Comparison of ENCODE assay signal across 17 cellular contexts in the genomic region with DNA sequence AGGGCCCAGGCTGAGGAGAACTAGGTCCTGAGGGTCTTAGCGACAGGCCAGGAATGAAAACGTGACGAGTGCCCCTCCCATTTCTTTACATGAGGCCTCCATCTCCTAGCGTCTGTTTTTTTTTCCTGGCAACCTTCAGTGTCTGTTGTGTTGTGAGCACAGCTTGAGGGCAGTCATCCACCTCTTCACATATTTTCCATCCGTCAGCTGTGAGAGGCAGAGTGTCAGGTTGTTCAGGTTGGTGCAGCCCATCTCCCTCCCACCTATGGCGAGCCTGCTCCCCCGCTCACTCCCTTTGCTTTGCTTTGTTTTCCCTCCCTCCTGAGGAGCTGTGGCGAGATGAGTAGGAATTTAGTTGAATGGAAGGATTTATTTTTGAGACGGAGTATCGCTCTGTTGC. TPM values are rescaled to one million over a fixed set of nuclear protein-coding genes. Genes with fewer than 3 reads are reported as not detected.
DNase-seq lines count a peak whose midpoint lies in the region; ATAC-seq, FAIRE-seq and TF ChIP-seq lines count a peak whose summit lies in the region.
"Had no signal": no experiment of that assay in that cellular context is flagged by ENCODE, and none has a peak within 500 bp of the region (broad histone marks: within the 10 kb centered on the region; RNA-seq: fewer than 3 reads in every experiment).

No MANE protein-coding gene starts in this region.

- H3K27ac Mint-ChIP-seq in natural killer cell treated with Interleukin-12 subunit alpha and Interleukin-12 subunit beta and Interleukin-15 and Interleukin-18, amount 100 ng/mL, for 72 hours, result peak overlapping the region; percentile 35 to 53
- H3K27ac Mint-ChIP-seq in natural killer cell, result no peak overlapping the region
- peak overlapping the region; percentile 82 for H3K27ac Mint-ChIP-seq in activated CD4-positive, alpha-beta memory T cell treated with anti-CD3 and anti-CD28 coated beads for 36 hours
- peak overlapping the region; percentile 98 for H3K27ac Mint-ChIP-seq in stimulated activated naive CD8-positive, alpha-beta T cell treated with anti-CD3 and anti-CD28 coated beads, Interleukin-15, Interleukin-2, amounts not matched to agents 100 ng/mL and 50 ng/mL, for 24 hours
- H3K27ac Mint-ChIP-seq: HFFc6, memory B cell had no signal

- H3K4me3 Mint-ChIP-seq in natural killer cell treated with Interleukin-12 subunit alpha and Interleukin-12 subunit beta and Interleukin-15 and Interleukin-18, amount 100 ng/mL, for 72 hours, result peak overlapping the region; percentile 30
- H3K4me3 Mint-ChIP-seq in natural killer cell, result no peak overlapping the region
- peak overlapping the region; percentile 55 for H3K4me3 Mint-ChIP-seq in activated CD4-positive, alpha-beta memory T cell treated with anti-CD3 and anti-CD28 coated beads for 36 hours
- H3K4me3 Mint-ChIP-seq in stimulated activated naive CD8-positive, alpha-beta T cell treated with anti-CD3 and anti-CD28 coated beads, Interleukin-15, Interleukin-2, amounts not matched to agents 100 ng/mL and 50 ng/mL, for 24 hours, result peak overlapping the region; percentile 54
- H3K4me3 Mint-ChIP-seq: HFFc6, memory B cell had no signal

- no peaks in the 10 kb centered on the region for H3K36me3 Mint-ChIP-seq in natural killer cell treated with Interleukin-12 subunit alpha and Interleukin-12 subunit beta and Interleukin-15 and Interleukin-18, amount 100 ng/mL, for 72 hours
- H3K36me3 Mint-ChIP-seq in natural killer cell, result no peaks in the 10 kb centered on the region
- H3K36me3 Mint-ChIP-seq in activated CD4-positive, alpha-beta memory T cell treated with anti-CD3 and anti-CD28 coated beads for 36 hours, result no peaks in the 10 kb centered on the region
- peaks cover 22% of the 10 kb centered on the region for H3K36me3 Mint-ChIP-seq in stimulated activated naive CD8-positive, alpha-beta T cell treated with anti-CD3 and anti-CD28 coated beads, Interleukin-15, Interleukin-2, amounts not matched to agents 100 ng/mL and 50 ng/mL, for 24 hours (ENCODE audit: low read depth)
- H3K36me3 Mint-ChIP-seq: memory B cell had no signal

- DNase-seq in natural killer cell treated with Interleukin-12 subunit alpha and Interleukin-12 subunit beta and Interleukin-15 and Interleukin-18, amount 100 ng/mL, for 72 hours (ENCODE audit: low spot score), result no peak
- no peak for DNase-seq in natural killer cell
- peak; percentile 59 for DNase-seq in activated CD4-positive, alpha-beta memory T cell treated with anti-CD3 and anti-CD28 coated beads for 36 hours
- DNase-seq in HuH-7.5 (ENCODE audit: low spot score), result no peak
- DNase-seq in GM12892 (ENCODE audit: insufficient read length), result no peak
- DNase-seq: HFFc6, hippocampal formation, NCI-H1092 treated with DMSO at 0.1 percent for 48 hours, NCI-H524 treated with DMSO at 0.1 percent for 48 hours had no signal

- H3K9me3 Mint-ChIP-seq in natural killer cell treated with Interleukin-12 subunit alpha and Interleukin-12 subunit beta and Interleukin-15 and Interleukin-18, amount 100 ng/mL, for 72 hours, result peaks cover 2% of the 10 kb centered on the region
- H3K9me3 Mint-ChIP-seq in natural killer cell, result no peaks in the 10 kb centered on the region
- H3K9me3 Mint-ChIP-seq in activated CD4-positive, alpha-beta memory T cell treated with anti-CD3 and anti-CD28 coated beads for 36 hours, result peaks cover 8% of the 10 kb centered on the region
- peaks cover 22% of the 10 kb centered on the region for H3K9me3 Mint-ChIP-seq in stimulated activated naive CD8-positive, alpha-beta T cell treated with anti-CD3 and anti-CD28 coated beads, Interleukin-15, Interleukin-2, amounts not matched to agents 100 ng/mL and 50 ng/mL, for 24 hours
- H3K9me3 Mint-ChIP-seq: HFFc6, memory B cell had no signal

- no peaks in the 10 kb centered on the region for H3K27me3 Mint-ChIP-seq in natural killer cell treated with Interleukin-12 subunit alpha and Interleukin-12 subunit beta and Interleukin-15 and Interleukin-18, amount 100 ng/mL, for 72 hours
- H3K27me3 Mint-ChIP-seq in natural killer cell (ENCODE audit: low read depth in 2 of 2), result no peaks in the 10 kb centered on the region
- H3K27me3 Mint-ChIP-seq in activated CD4-positive, alpha-beta memory T cell treated with anti-CD3 and anti-CD28 coated beads for 36 hours, result no peaks in the 10 kb centered on the region
- no peaks in the 10 kb centered on the region for H3K27me3 Mint-ChIP-seq in stimulated activated naive CD8-positive, alpha-beta T cell treated with anti-CD3 and anti-CD28 coated beads, Interleukin-15, Interleukin-2, amounts not matched to agents 100 ng/mL and 50 ng/mL, for 24 hours
- H3K27me3 Mint-ChIP-seq: memory B cell had no signal

- FAIRE-seq in GM12892 (lab: Jason Lieb, UNC), result no peak
- FAIRE-seq: GM18507, HepG2 had no signal

- CTCF ChIA-PET in activated CD4-positive, alpha-beta memory T cell treated with anti-CD3 and anti-CD28 coated beads for 36 hours (lab: Charles Lee), result interaction anchor here (0.7 to 2.3 kb wide), 15 partner anchors 18 to 151 kb away, joined by 3 to 16 read pairs (median 3); no protein-coding TSS in a partner anchor

- peaks cover 15 to 42% of the 10 kb centered on the region in 2 donors for H3K4me1 Mint-ChIP-seq in natural killer cell treated with Interleukin-12 subunit alpha and Interleukin-12 subunit beta and Interleukin-15 and Interleukin-18, amount 100 ng/mL, for 72 hours (ENCODE audit: low read depth in 2 of 2)
- H3K4me1 Mint-ChIP-seq in natural killer cell, result peaks cover 0 to 7% of the 10 kb centered on the region in 2 donors
- H3K4me1 Mint-ChIP-seq in activated CD4-positive, alpha-beta memory T cell treated with anti-CD3 and anti-CD28 coated beads for 36 hours (ENCODE audit: low read depth), result peaks cover 57% of the 10 kb centered on the region
- H3K4me1 Mint-ChIP-seq in stimulated activated naive CD8-positive, alpha-beta T cell treated with anti-CD3 and anti-CD28 coated beads, Interleukin-15, Interleukin-2, amounts not matched to agents 100 ng/mL and 50 ng/mL, for 24 hours (ENCODE audit: low read depth), result peaks cover 81% of the 10 kb centered on the region

- no peak for TF ChIP-seq POLR2A in GM12892 (IDR thresholded peaks at IDR 0.05; ENCODE audit: low read depth, low read length)

- TF ChIP-seq CTCF in natural killer cell (IDR thresholded peaks at IDR 0.05), result no peak

- intact Hi-C loops in natural killer cell (cut with micrococcal nuclease), result no loop called here
- intact Hi-C loops in activated CD4-positive, alpha-beta memory T cell treated with anti-CD3 and anti-CD28 coated beads for 36 hours (cut with micrococcal nuclease), result no loop called here

- POLR2A ChIA-PET in activated CD4-positive, alpha-beta memory T cell treated with anti-CD3 and anti-CD28 coated beads for 36 hours (lab: Charles Lee), result interaction anchor here (0.6 to 2.2 kb wide), 11 partner anchors 9 to 88 kb away, joined by 3 to 12 read pairs (median 4); no protein-coding TSS in a partner anchor

- ATAC-seq in natural killer cell treated with Interleukin-12 subunit alpha and Interleukin-12 subunit beta and Interleukin-15 and Interleukin-18, amount 100 ng/mL, for 72 hours, result no peak
- ATAC-seq in natural killer cell (no peak), esophagus mucosa (peak; percentile 56), GM18517 (IDR thresholded peaks at IDR 0.05; ENCODE audit: unreplicated experiment) (no peak)

RNA-seq across cellular contexts. Expression of a gene that starts 51.7 kb away (rescaled TPM):
- not detected for total RNA-seq in natural killer cell treated with Interleukin-12 subunit alpha and Interleukin-12 subunit beta and Interleukin-15 and Interleukin-18, amount 100 ng/mL, for 72 hours
- not detected for total RNA-seq in natural killer cell
- under 1 TPM; 0.10 to 0.17 TPM for total RNA-seq in activated CD4-positive, alpha-beta memory T cell treated with anti-CD3 and anti-CD28 coated beads for 36 hours
- total RNA-seq in esophagus mucosa, result not detected
- not detected for polyA plus RNA-seq in GM12892 (2012; ENCODE audit: missing spikeins)
- total RNA-seq: cerebellum, HepG2, HFFc6 had no signal
- polyA plus RNA-seq: esophagus, HepG2 had no signal

Comparison
In these comparisons a context has a peak if more than half of its experiments do, and no peak if none do; other contexts are left out.
1. H3K27ac Mint-ChIP-seq: peak in natural killer cell treated with Interleukin-12 subunit alpha and Interleukin-12 subunit beta and Interleukin-15 and Interleukin-18, amount 100 ng/mL, for 72 hours (2 of 2), activated CD4-positive, alpha-beta memory T cell treated with anti-CD3 and anti-CD28 coated beads for 36 hours (single experiment) and stimulated activated naive CD8-positive, alpha-beta T cell treated with anti-CD3 and anti-CD28 coated beads, Interleukin-15, Interleukin-2, amounts not matched to agents 100 ng/mL and 50 ng/mL, for 24 hours (single experiment); none in natural killer cell (0 of 2).